Comparison of ENCODE assay signal across 8 cellular contexts in genomic region chr1:229508823-229509337, GRCh38. TPM values are rescaled to one million over a fixed set of nuclear protein-coding genes. Genes with fewer than 3 reads are reported as not detected.
DNase-seq lines count a peak whose midpoint lies in the region; ATAC-seq and TF ChIP-seq lines count a peak whose summit lies in the region.

No MANE protein-coding gene starts in this region.

- peaks cover 0 to 4% of the 10 kb centered on the region in 2 donors for H3K27me3 Mint-ChIP-seq in CD8-positive, alpha-beta memory T cell
- no peaks in the 10 kb centered on the region for H3K27me3 Mint-ChIP-seq in chondrocyte (ENCODE audit: low read depth)
- H3K27me3 Mint-ChIP-seq in mesothelial cell of epicardium (ENCODE audit: low read depth), result no peaks in the 10 kb centered on the region

- H3K4me1 ChIP-seq in CD8-positive, alpha-beta memory T cell (ENCODE audit: insufficient read depth, low read length), result peaks cover 21% of the 10 kb centered on the region

- H3K4me3 Mint-ChIP-seq in CD8-positive, alpha-beta memory T cell, result peak overlapping the region; percentile 88 to 99 (median 91)
- peak overlapping the region; percentile 81 for H3K4me3 Mint-ChIP-seq in chondrocyte (ENCODE audit: unreplicated experiment)
- H3K4me3 Mint-ChIP-seq in mesothelial cell of epicardium, result peak overlapping the region; percentile 85

- peak overlapping the region; percentile 95 to 99 (median 98) for H3K27ac Mint-ChIP-seq in CD8-positive, alpha-beta memory T cell
- peak overlapping the region; percentile 98 for H3K27ac Mint-ChIP-seq in chondrocyte (ENCODE audit: unreplicated experiment)
- peak overlapping the region; percentile 100 for H3K27ac Mint-ChIP-seq in mesothelial cell of epicardium

- POLR2A ChIA-PET in CD8-positive, alpha-beta memory T cell (lab: Charles Lee), result interaction anchor here (0.7 to 1.9 kb wide), 5 partner anchors 11 to 1721 kb away, joined by 3 to 9 read pairs (median 6); partner anchors contain the start of genes ABCB10 and CCSAP

- ATAC-seq in left colon, result no peak

- no peaks in the 10 kb centered on the region for H3K27me3 ChIP-seq in CD8-positive, alpha-beta memory T cell (ENCODE audit: insufficient read depth, low read length, poor library complexity, severe bottlenecking)

- peaks cover 19 to 44% (median 28%) of the 10 kb centered on the region in 3 donors for H3K4me1 Mint-ChIP-seq in CD8-positive, alpha-beta memory T cell
- H3K4me1 Mint-ChIP-seq in chondrocyte (ENCODE audit: low read depth) (peaks cover 26% of the 10 kb centered on the region), mesothelial cell of epicardium (peaks cover 12% of the 10 kb centered on the region)

- CTCF ChIA-PET in CD8-positive, alpha-beta memory T cell (lab: Charles Lee), result interaction anchor here (0.7 to 1.4 kb wide), 4 partner anchors 13 to 254 kb away, joined by 3 to 5 read pairs (median 4); partner anchors contain the start of gene ABCB10

- peaks cover 0 to 20% (median 4%) of the 10 kb centered on the region in 3 donors for H3K36me3 Mint-ChIP-seq in CD8-positive, alpha-beta memory T cell
- H3K36me3 Mint-ChIP-seq in chondrocyte (ENCODE audit: low read depth), result no peaks in the 10 kb centered on the region
- H3K36me3 Mint-ChIP-seq in mesothelial cell of epicardium, result no peaks in the 10 kb centered on the region

- H3K9me3 ChIP-seq in CD8-positive, alpha-beta memory T cell (ENCODE audit: low read length), result no peaks in the 10 kb centered on the region

- DNase-seq in CD8-positive, alpha-beta memory T cell, result no peak
- DNase-seq in NCI-H146 (lab: John Stamatoyannopoulos, UW), result peak; percentile 13
- DNase-seq in chondrocyte (ENCODE audit: low spot score), result no peak
- DNase-seq in mesothelial cell of epicardium (ENCODE audit: low spot score in 2 of 2, unreplicated experiment in 2 of 2), result no peak
- no peak for DNase-seq in activated effector memory CD4-positive, alpha-beta T cell treated with Interleukin-2 at 50 U/mL for 16 hours
- no peak for DNase-seq in SIG-M5 (lab: John Stamatoyannopoulos, UW)
- no peak for DNase-seq in left colon
- no peak for DNase-seq in NCI-H1417 (lab: John Stamatoyannopoulos, UW)

- TF ChIP-seq CTCF in chondrocyte (IDR thresholded peaks at IDR 0.05) (no peak), mesothelial cell of epicardium (IDR thresholded peaks at IDR 0.05; ENCODE audit: unreplicated experiment) (no peak)

- intact Hi-C loops in left colon (cut with DNase I, micrococcal nuclease), result no loop called here

- H3K4me3 ChIP-seq in CD8-positive, alpha-beta memory T cell (ENCODE audit: low read length), result peak overlapping the region; percentile 71

- peak overlapping the region; percentile 94 for H3K27ac ChIP-seq in CD8-positive, alpha-beta memory T cell (ENCODE audit: low read depth, low read length)

- no peaks in the 10 kb centered on the region for H3K36me3 ChIP-seq in CD8-positive, alpha-beta memory T cell (ENCODE audit: insufficient read depth, low read length)

- H3K9me3 Mint-ChIP-seq in CD8-positive, alpha-beta memory T cell, result peaks cover 0 to 2% (median 0%) of the 10 kb centered on the region in 5 donors
- H3K9me3 Mint-ChIP-seq in chondrocyte (ENCODE audit: low read depth) (no peaks in the 10 kb centered on the region), mesothelial cell of epicardium (no peaks in the 10 kb centered on the region)

RNA-seq across cellular contexts. Expression of gene NUP133, which starts 0.7 kb away (rescaled TPM):
- 10 to 100 TPM; 51.1 to 57.9 TPM for total RNA-seq in CD8-positive, alpha-beta memory T cell
- 19.9 TPM for polyA plus RNA-seq in CD8-positive, alpha-beta memory T cell
- total RNA-seq in chondrocyte (30.7 to 37.0 TPM (median 31.0 TPM) in 3 replicates), mesothelial cell of epicardium (50.9 to 51.8 TPM (median 51.7 TPM) in 3 replicates), left colon (10 to 100 TPM; 18.5 to 23.0 TPM)

RNA-seq across cellular contexts. Expression of gene ABCB10, which starts 49.6 kb away (rescaled TPM):
- total RNA-seq in CD8-positive, alpha-beta memory T cell, result 10 to 100 TPM; 42.7 to 48.0 TPM
- polyA plus RNA-seq in CD8-positive, alpha-beta memory T cell, result 11.1 TPM
- total RNA-seq in chondrocyte (19.0 to 32.3 TPM (median 32.1 TPM) in 3 replicates), mesothelial cell of epicardium (14.6 to 16.7 TPM (median 16.4 TPM) in 3 replicates), left colon (10 to 100 TPM; 25.4 to 28.4 TPM)
